8 cellular contexts compared by ENCODE assay signal in the genomic region with DNA sequence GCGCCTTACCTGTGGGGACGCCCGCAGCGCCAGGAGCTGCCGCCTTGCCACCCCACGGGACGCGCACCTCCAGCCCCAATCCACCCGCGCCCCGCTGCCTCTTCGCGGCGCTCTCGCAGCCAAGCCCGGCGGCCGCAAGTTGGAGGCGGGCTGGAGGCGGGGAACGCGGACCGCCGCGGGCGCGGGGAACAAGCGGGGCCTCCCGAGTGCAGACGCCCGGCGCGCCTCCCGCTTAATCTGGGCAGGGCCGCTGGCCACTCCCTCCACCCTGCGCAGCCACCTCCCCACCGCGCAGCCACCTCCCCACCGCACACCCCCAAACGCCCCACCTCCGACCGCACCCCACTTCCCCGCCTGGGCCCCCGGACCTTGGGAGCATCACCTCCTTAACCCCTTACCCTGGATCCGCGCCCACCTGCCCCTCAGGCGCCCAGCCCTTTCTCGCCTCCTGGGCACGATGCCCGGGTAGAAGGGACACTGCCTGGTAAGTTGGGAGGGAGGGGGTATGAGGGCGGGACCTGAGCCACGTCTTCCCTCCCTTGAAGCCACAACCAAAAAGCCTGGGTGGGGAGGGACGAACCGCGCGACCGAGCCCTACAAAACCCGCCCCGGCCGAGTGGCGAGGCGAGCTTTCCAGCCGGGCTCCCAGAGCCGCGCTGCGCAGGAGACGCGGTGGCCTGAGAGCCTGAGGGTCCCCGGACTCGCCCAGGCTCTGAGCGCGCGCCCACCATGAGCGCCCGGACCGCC. TPM values are rescaled to one million over a fixed set of nuclear protein-coding genes. Genes with fewer than 3 reads are reported as not detected.
DNase-seq lines count a peak whose midpoint lies in the region; ATAC-seq and TF ChIP-seq lines count a peak whose summit lies in the region.

Gene COL4A3 (plus strand): TSS at position 627 of the 747 bp plus-strand sequence. CDS start 103 bp downstream, at position 730.
Gene COL4A4 (minus strand): TSS at position 208 of the 747 bp plus-strand sequence. CDS start 16,722 bp downstream, outside the sequence.

- H3K27me3 Mint-ChIP-seq in activated T-cell treated with anti-CD3 and anti-CD28 coated beads, Interleukin-2, amount 50 U/mL, for 72 hours (ENCODE audit: low read depth): peaks cover 70% of the 10 kb centered on the region

- H3K4me1 ChIP-seq in HUES48 (ENCODE audit: control insufficient read depth, insufficient read depth, low read length) (peaks cover 4% of the 10 kb centered on the region; the same call in 1 of the 2 replicates), hepatocyte (ENCODE audit: insufficient read depth) (peaks cover 6% of the 10 kb centered on the region), skeletal muscle satellite cell (ENCODE audit: control insufficient read depth, insufficient read depth, low read length) (peaks cover 14% of the 10 kb centered on the region)

- no peaks in the 10 kb centered on the region for H3K9me3 ChIP-seq in HUES48 (ENCODE audit: control insufficient read depth, insufficient read depth, low read length)
- no peaks in the 10 kb centered on the region for H3K9me3 ChIP-seq in hepatocyte (ENCODE audit: low read depth)
- no peaks in the 10 kb centered on the region for H3K9me3 ChIP-seq in skeletal muscle satellite cell (replicated peaks; ENCODE audit: low read length)

- H3K27me3 ChIP-seq in HUES48 (ENCODE audit: control insufficient read depth, insufficient read depth, low read length): peaks cover 54% of the 10 kb centered on the region
- H3K27me3 ChIP-seq in hepatocyte: peaks cover 87% of the 10 kb centered on the region
- H3K27me3 ChIP-seq in skeletal muscle satellite cell (ENCODE audit: control insufficient read depth, insufficient read depth, low read length): peaks cover 10% of the 10 kb centered on the region

- H3K36me3 ChIP-seq in HUES48 (ENCODE audit: control insufficient read depth, insufficient read depth, low read length) (no peaks in the 10 kb centered on the region), hepatocyte (replicated peaks; ENCODE audit: insufficient read depth, low read depth) (no peaks in the 10 kb centered on the region), skeletal muscle satellite cell (ENCODE audit: insufficient read depth, low read length) (no peaks in the 10 kb centered on the region)

- 2% methylated on average over 19 of the region's 76 CpGs for WGBS in hepatocyte (ENCODE audit: low lambda C conversion rate, missing lambda C conversion rate)

- peak within 1 kb of the TSS; percentile 99 for H3K4me2 ChIP-seq in hepatocyte
- peak within 1 kb of the TSS; percentile 90 for H3K4me2 ChIP-seq in skeletal muscle satellite cell (ENCODE audit: low read length)

- no peaks in the 10 kb centered on the region for H3K9me2 ChIP-seq in hepatocyte (replicated peaks; ENCODE audit: insufficient read depth)

- H3K4me3 ChIP-seq in HUES48 (ENCODE audit: low read depth, low read length) (peak within 1 kb of the TSS; percentile 57), hepatocyte (peak within 1 kb of the TSS; percentile 74), skeletal muscle satellite cell (ENCODE audit: low read length) (peak within 1 kb of the TSS; percentile 79)

- peaks cover 10% of the 10 kb centered on the region for H3K4me1 Mint-ChIP-seq in activated T-cell treated with anti-CD3 and anti-CD28 coated beads, Interleukin-2, amount 50 U/mL, for 72 hours (ENCODE audit: low read depth)

- H3K36me3 Mint-ChIP-seq in activated T-cell treated with anti-CD3 and anti-CD28 coated beads, Interleukin-2, amount 50 U/mL, for 72 hours (ENCODE audit: insufficient read depth in 2 of 2): peaks cover 0 to 3% of the 10 kb centered on the region in 2 donors

- no peak for TF ChIP-seq CTCF in hepatocyte (IDR thresholded peaks at IDR 0.05; ENCODE audit: poor library complexity)

- ATAC-seq in GM21526 (IDR thresholded peaks at IDR 0.05; ENCODE audit: low FRiP score, unreplicated experiment): peak; percentile 70
- peak; percentile 60 to 64 for ATAC-seq in activated T-cell treated with anti-CD3 and anti-CD28 coated beads, Interleukin-2, amount 50 U/mL, for 72 hours (replicated peaks in 1 of 2)

- H4K20me1 ChIP-seq in hepatocyte (ENCODE audit: insufficient read depth, poor library complexity, severe bottlenecking): no peaks in the 10 kb centered on the region

- H2AFZ ChIP-seq in hepatocyte: peak within 1 kb of the TSS; percentile 71

- no peak within 1 kb of the TSS for H3K27ac Mint-ChIP-seq in activated T-cell treated with anti-CD3 and anti-CD28 coated beads, Interleukin-2, amount 50 U/mL, for 72 hours

- peaks cover 5 to 6% of the 10 kb centered on the region in 2 donors for H3K9me3 Mint-ChIP-seq in activated T-cell treated with anti-CD3 and anti-CD28 coated beads, Interleukin-2, amount 50 U/mL, for 72 hours

- no peaks in the 10 kb centered on the region for H3K79me2 ChIP-seq in hepatocyte

- DNase-seq in NCI-H2081 (lab: John Stamatoyannopoulos, UW) (peak; percentile 17 to 48), NCI-H2081 treated with DMSO at 0.1 percent for 48 hours (lab: John Stamatoyannopoulos, UW) (no peak), hepatocyte (ENCODE audit: low spot score) (peak; percentile 60)
- peak; percentile 21 to 22 for DNase-seq in activated T-cell treated with anti-CD3 and anti-CD28 coated beads, Interleukin-2, amount 50 U/mL, for 72 hours
- DNase-seq in stimulated activated naive CD4-positive, alpha-beta T cell treated with Interleukin-2 at 50 U/mL for 16 hours (lab: John Stamatoyannopoulos, UW): no peak

- H3K4me3 Mint-ChIP-seq in activated T-cell treated with anti-CD3 and anti-CD28 coated beads, Interleukin-2, amount 50 U/mL, for 72 hours: peak within 1 kb of the TSS; percentile 70 to 82

- H3K27ac ChIP-seq in HUES48 (ENCODE audit: low read depth, low read length) (no peak within 1 kb of the TSS), hepatocyte (no peak within 1 kb of the TSS)

- H3K9ac ChIP-seq in HUES48 (ENCODE audit: low read depth, low read length): no peak within 1 kb of the TSS
- H3K9ac ChIP-seq in skeletal muscle satellite cell (ENCODE audit: low read depth, low read length): peak within 1 kb of the TSS; percentile 63

RNA-seq across cellular contexts. Expression of gene COL4A3, which starts in this region (rescaled TPM):
- under 1 TPM in 1 of 2 donors, not detected in 1; 0.39 TPM for total RNA-seq in activated T-cell treated with anti-CD3 and anti-CD28 coated beads, Interleukin-2, amount 50 U/mL, for 72 hours
- 0.50 and 0.72 TPM in 2 replicates for total RNA-seq in hepatocyte
- polyA plus RNA-seq in hepatocyte: 1.6 TPM in 1 of 2 replicates, not detected in the other
- total RNA-seq in skeletal muscle satellite cell (2012; rRNA removed): under 0.01 TPM in 1 of 2 replicates, not detected in the other

RNA-seq across cellular contexts. Expression of gene COL4A4, which starts in this region (rescaled TPM):
- total RNA-seq in activated T-cell treated with anti-CD3 and anti-CD28 coated beads, Interleukin-2, amount 50 U/mL, for 72 hours: under 1 TPM; 0.02 to 0.16 TPM
- total RNA-seq in hepatocyte: 1.7 and 3.0 TPM in 2 replicates
- polyA plus RNA-seq in hepatocyte: 0.47 and 0.79 TPM in 2 replicates
- total RNA-seq in skeletal muscle satellite cell (2012; rRNA removed): 0.22 and 0.25 TPM in 2 replicates

Comparison
In these comparisons a context has a peak if more than half of its experiments do, and no peak if none do; other contexts are left out.
1. DNase-seq: peak in NCI-H2081 (2 of 2) and hepatocyte (single experiment); none in NCI-H2081 treated with DMSO at 0.1 percent for 48 hours (single experiment) and stimulated activated naive CD4-positive, alpha-beta T cell treated with Interleukin-2 at 50 U/mL for 16 hours (single experiment).
2. Peak in DNase-seq and ATAC-seq in activated T-cell treated with anti-CD3 and anti-CD28 coated beads, Interleukin-2, amount 50 U/mL, for 72 hours; RNA of the genes that start here not detected or under 1 TPM.
3. Peak in every context shown above with its lines, with median percentiles within 50 percentile points of each other: H3K4me3 ChIP-seq.